ENCODE assay signal across 8 cellular contexts in the genomic region with DNA sequence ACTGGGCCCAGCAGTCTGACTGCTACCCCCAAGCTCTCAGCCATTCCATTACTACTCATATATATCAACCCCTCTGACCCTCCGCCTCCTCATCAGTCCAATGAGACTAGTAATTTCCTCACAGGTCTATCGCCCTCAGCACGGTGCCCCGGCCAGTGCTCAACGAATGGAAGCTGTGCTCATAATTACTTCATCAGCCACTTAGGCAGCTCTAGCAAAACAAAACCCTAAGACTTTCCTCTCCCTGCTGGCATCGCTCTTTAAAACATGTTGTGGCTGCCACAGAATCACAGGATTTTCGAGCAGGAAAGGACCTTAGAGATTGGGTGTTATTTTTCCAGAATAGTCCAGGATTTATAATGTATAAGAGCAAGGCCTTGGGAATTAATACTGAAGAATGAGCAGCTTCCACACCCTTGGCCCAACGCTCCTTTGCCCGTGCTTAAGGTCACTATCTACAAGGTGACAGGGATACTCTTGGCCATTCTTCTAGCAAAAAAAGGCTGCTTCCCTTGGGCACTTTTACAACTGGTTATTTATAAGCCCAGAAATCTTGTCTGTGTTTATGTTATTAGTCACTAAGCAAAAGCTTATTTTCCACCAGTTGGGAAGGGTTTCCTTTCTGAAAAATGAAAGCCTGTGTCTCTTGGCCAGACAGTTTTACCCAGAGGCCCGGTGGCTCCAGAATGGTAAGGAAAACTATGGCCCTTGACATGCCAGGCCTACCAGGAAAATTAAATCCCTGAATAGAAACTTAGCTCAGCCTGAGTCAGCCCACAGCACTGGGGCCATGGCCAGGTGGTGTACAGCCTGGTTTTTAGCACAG. TPM values are rescaled to one million over a fixed set of nuclear protein-coding genes. Genes with fewer than 3 reads are reported as not detected.
DNase-seq lines count a peak whose midpoint lies in the region; TF ChIP-seq lines count a peak whose summit lies in the region.

No MANE protein-coding gene starts in this region.

- TF ChIP-seq POLR2A in erythroblast (IDR thresholded peaks at IDR 0.05; ENCODE audit: low read length) = no peak

- peak overlapping the region; percentile 49 for H3K27ac ChIP-seq in layer of hippocampus (ENCODE audit: low read depth, low read length)
- peak overlapping the region; percentile 99 for H3K27ac ChIP-seq in temporal lobe (ENCODE audit: low read depth, low read length)

- CTCF ChIA-PET in activated naive CD4-positive, alpha-beta T cell treated with anti-CD3 and anti-CD28 coated beads, Interleukin-2, amount 10 ng/mL, durations not matched to agents 7 days and 5 days (lab: Charles Lee) = interaction anchor here (0.8 kb wide), 1 partner anchor 46 kb away, joined by 3 read pairs; no protein-coding TSS in a partner anchor

- peaks cover 5% of the 10 kb centered on the region for H3K27me3 Mint-ChIP-seq in activated naive CD8-positive, alpha-beta T cell treated with anti-CD3 and anti-CD28 coated beads for 36 hours
- peaks cover 6% of the 10 kb centered on the region for H3K27me3 Mint-ChIP-seq in activated naive CD4-positive, alpha-beta T cell treated with anti-CD3 and anti-CD28 coated beads, Interleukin-2, amount 10 ng/mL, durations not matched to agents 7 days and 5 days

- H3K27me3 ChIP-seq in layer of hippocampus (ENCODE audit: control insufficient read depth, insufficient read depth, low read length) = no peaks in the 10 kb centered on the region

- H3K36me3 Mint-ChIP-seq in activated naive CD8-positive, alpha-beta T cell treated with anti-CD3 and anti-CD28 coated beads for 36 hours = no peaks in the 10 kb centered on the region
- H3K36me3 Mint-ChIP-seq in activated naive CD4-positive, alpha-beta T cell treated with anti-CD3 and anti-CD28 coated beads, Interleukin-2, amount 10 ng/mL, durations not matched to agents 7 days and 5 days = no peaks in the 10 kb centered on the region

- H3K9me3 Mint-ChIP-seq in activated naive CD8-positive, alpha-beta T cell treated with anti-CD3 and anti-CD28 coated beads for 36 hours = no peaks in the 10 kb centered on the region
- H3K9me3 Mint-ChIP-seq in activated naive CD4-positive, alpha-beta T cell treated with anti-CD3 and anti-CD28 coated beads, Interleukin-2, amount 10 ng/mL, durations not matched to agents 7 days and 5 days = no peaks in the 10 kb centered on the region

- peak; percentile 82 for DNase-seq in HT1080 (ENCODE audit: low read depth)
- DNase-seq in dedifferentiated amniotic fluid mesenchymal stem cell (ENCODE audit: extremely low spot score) = peak; percentile 85
- DNase-seq in erythroblast (lab: John Stamatoyannopoulos, UW) = no peak
- DNase-seq in activated naive CD8-positive, alpha-beta T cell treated with anti-CD3 and anti-CD28 coated beads for 36 hours = no peak
- no peak for DNase-seq in activated naive CD4-positive, alpha-beta T cell treated with anti-CD3 and anti-CD28 coated beads, Interleukin-2, amount 10 ng/mL, durations not matched to agents 7 days and 5 days
- no peak for DNase-seq in SKM-1 (lab: John Stamatoyannopoulos, UW; ENCODE audit: unreplicated experiment)

- no peaks in the 10 kb centered on the region for H3K4me1 Mint-ChIP-seq in activated naive CD8-positive, alpha-beta T cell treated with anti-CD3 and anti-CD28 coated beads for 36 hours
- no peaks in the 10 kb centered on the region for H3K4me1 Mint-ChIP-seq in activated naive CD4-positive, alpha-beta T cell treated with anti-CD3 and anti-CD28 coated beads, Interleukin-2, amount 10 ng/mL, durations not matched to agents 7 days and 5 days

- H3K27ac Mint-ChIP-seq in activated naive CD8-positive, alpha-beta T cell treated with anti-CD3 and anti-CD28 coated beads for 36 hours = no peak overlapping the region
- no peak overlapping the region for H3K27ac Mint-ChIP-seq in activated naive CD4-positive, alpha-beta T cell treated with anti-CD3 and anti-CD28 coated beads, Interleukin-2, amount 10 ng/mL, durations not matched to agents 7 days and 5 days

- H3K4me3 Mint-ChIP-seq in activated naive CD8-positive, alpha-beta T cell treated with anti-CD3 and anti-CD28 coated beads for 36 hours = no peak overlapping the region
- no peak overlapping the region for H3K4me3 Mint-ChIP-seq in activated naive CD4-positive, alpha-beta T cell treated with anti-CD3 and anti-CD28 coated beads, Interleukin-2, amount 10 ng/mL, durations not matched to agents 7 days and 5 days

RNA-seq across cellular contexts. Expression of a gene that starts 48.0 kb away (rescaled TPM):
- 7.5 and 10.7 TPM in 2 replicates for total RNA-seq in HT1080 (2014; rRNA removed; shearing (Covaris generic))
- polyA plus RNA-seq in HT1080 (2015; cell fraction: cytosol; rRNA removed) = 5.2 and 7.5 TPM in 2 replicates
- polyA plus RNA-seq in HT1080 (2015; cell fraction: nucleus; rRNA removed) = 6.8 and 8.2 TPM in 2 replicates
- 35.2 TPM for total RNA-seq in temporal lobe
- not detected for total RNA-seq in activated naive CD8-positive, alpha-beta T cell treated with anti-CD3 and anti-CD28 coated beads for 36 hours

Comparison
In these comparisons a context has a peak if more than half of its experiments do, and no peak if none do; other contexts are left out.
1. DNase-seq: peak in HT1080 (single experiment) and dedifferentiated amniotic fluid mesenchymal stem cell (single experiment); none in erythroblast (0 of 2), activated naive CD8-positive, alpha-beta T cell treated with anti-CD3 and anti-CD28 coated beads for 36 hours (single experiment), activated naive CD4-positive, alpha-beta T cell treated with anti-CD3 and anti-CD28 coated beads, Interleukin-2, amount 10 ng/mL, durations not matched to agents 7 days and 5 days (single experiment) and SKM-1 (single experiment).